1 cellular context compared by ENCODE assay signal in genomic region chr11:61679893-61680621, GRCh38.
A peak's percentile ranks its signal among the peaks of the same experiment; 100 is the strongest.
TF ChIP-seq lines count a peak whose summit lies in the region.

A gene with protein sequence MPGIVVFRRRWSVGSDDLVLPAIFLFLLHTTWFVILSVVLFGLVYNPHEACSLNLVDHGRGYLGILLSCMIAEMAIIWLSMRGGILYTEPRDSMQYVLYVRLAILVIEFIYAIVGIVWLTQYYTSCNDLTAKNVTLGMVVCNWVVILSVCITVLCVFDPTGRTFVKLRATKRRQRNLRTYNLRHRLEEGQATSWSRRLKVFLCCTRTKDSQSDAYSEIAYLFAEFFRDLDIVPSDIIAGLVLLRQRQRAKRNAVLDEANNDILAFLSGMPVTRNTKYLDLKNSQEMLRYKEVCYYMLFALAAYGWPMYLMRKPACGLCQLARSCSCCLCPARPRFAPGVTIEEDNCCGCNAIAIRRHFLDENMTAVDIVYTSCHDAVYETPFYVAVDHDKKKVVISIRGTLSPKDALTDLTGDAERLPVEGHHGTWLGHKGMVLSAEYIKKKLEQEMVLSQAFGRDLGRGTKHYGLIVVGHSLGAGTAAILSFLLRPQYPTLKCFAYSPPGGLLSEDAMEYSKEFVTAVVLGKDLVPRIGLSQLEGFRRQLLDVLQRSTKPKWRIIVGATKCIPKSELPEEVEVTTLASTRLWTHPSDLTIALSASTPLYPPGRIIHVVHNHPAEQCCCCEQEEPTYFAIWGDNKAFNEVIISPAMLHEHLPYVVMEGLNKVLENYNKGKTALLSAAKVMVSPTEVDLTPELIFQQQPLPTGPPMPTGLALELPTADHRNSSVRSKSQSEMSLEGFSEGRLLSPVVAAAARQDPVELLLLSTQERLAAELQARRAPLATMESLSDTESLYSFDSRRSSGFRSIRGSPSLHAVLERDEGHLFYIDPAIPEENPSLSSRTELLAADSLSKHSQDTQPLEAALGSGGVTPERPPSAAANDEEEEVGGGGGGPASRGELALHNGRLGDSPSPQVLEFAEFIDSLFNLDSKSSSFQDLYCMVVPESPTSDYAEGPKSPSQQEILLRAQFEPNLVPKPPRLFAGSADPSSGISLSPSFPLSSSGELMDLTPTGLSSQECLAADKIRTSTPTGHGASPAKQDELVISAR (plus strand): TSS chr11:61680391. CDS start chr11:61720156, 39,765 bp downstream.

TF ChIP-seq in K562, 482 proteins besides CTCF, POLR2A, EP300 and RAD21 (continued from another document and continues in another):
- TF ChIP-seq, protein P1, sequence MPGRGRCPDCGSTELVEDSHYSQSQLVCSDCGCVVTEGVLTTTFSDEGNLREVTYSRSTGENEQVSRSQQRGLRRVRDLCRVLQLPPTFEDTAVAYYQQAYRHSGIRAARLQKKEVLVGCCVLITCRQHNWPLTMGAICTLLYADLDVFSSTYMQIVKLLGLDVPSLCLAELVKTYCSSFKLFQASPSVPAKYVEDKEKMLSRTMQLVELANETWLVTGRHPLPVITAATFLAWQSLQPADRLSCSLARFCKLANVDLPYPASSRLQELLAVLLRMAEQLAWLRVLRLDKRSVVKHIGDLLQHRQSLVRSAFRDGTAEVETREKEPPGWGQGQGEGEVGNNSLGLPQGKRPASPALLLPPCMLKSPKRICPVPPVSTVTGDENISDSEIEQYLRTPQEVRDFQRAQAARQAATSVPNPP (IDR thresholded peaks at IDR 0.05; ENCODE audit: borderline replicate concordance, insufficient read depth, insufficient read length), result no peak
- TF ChIP-seq MTA3 (IDR thresholded peaks at IDR 0.05; ENCODE audit: borderline replicate concordance) (peak; percentile 73; the same call in 1 of the 2 replicates), GTF2E2 (tag; IDR thresholded peaks at IDR 0.05) (no peak), RNF2 (IDR thresholded peaks at IDR 0.05) (no peak), FOXA1 (IDR thresholded peaks at IDR 0.05; ENCODE audit: borderline replicate concordance) (no peak), CBX3 (IDR thresholded peaks at IDR 0.05; ENCODE audit: borderline replicate concordance in 1 of 2, low read length in 2 of 2) (no peak), RFX1 (IDR thresholded peaks at IDR 0.05) (peak; percentile 90), NKRF (IDR thresholded peaks at IDR 0.05; ENCODE audit: borderline replicate concordance) (no peak), ZNF830 (CRISPR knock-in tag; IDR thresholded peaks at IDR 0.05) (no peak), HNRNPLL (IDR thresholded peaks at IDR 0.05; ENCODE audit: low read depth, low read length, poor library complexity, severe bottlenecking) (peak; percentile 100), ZNF212 (CRISPR knock-in tag; IDR thresholded peaks at IDR 0.05) (no peak), PRPF4 (IDR thresholded peaks at IDR 0.05; ENCODE audit: insufficient read depth, low read depth, low read length, poor library complexity, severe bottlenecking) (no peak), ZNF311 (CRISPR knock-in tag; IDR thresholded peaks at IDR 0.05) (no peak), ZNF3 (CRISPR knock-in tag; IDR thresholded peaks at IDR 0.05) (no peak), ZNF740 (CRISPR knock-in tag; IDR thresholded peaks at IDR 0.05) (no peak), ZNF740 (tag; IDR thresholded peaks at IDR 0.05) (no peak), CAMTA2 (CRISPR knock-in tag; conservative IDR thresholded peaks at IDR 0.05) (no peak), PPARD (CRISPR knock-in tag; IDR thresholded peaks at IDR 0.05) (no peak), TOE1 (IDR thresholded peaks at IDR 0.05; ENCODE audit: borderline replicate concordance) (no peak), TOE1 (CRISPR knock-in tag; IDR thresholded peaks at IDR 0.05; ENCODE audit: borderline replicate concordance, low read depth) (no peak), HES1 (IDR thresholded peaks at IDR 0.05; ENCODE audit: low read depth) (no peak), NRF1 (conservative IDR thresholded peaks at IDR 0.05 in 1 of 2, IDR thresholded peaks at IDR 0.05 in 1 of 2) (peak in 1 of 2 experiments; percentile 33; a peak in 2 of 4 replicates), TCFL5 (CRISPR knock-in tag; conservative IDR thresholded peaks at IDR 0.05) (no peak), ZNF175 (CRISPR knock-in tag; IDR thresholded peaks at IDR 0.05; ENCODE audit: low read depth) (no peak), ATF1 (CRISPR knock-in tag; IDR thresholded peaks at IDR 0.05) (no peak), ATF1 (tag; IDR thresholded peaks at IDR 0.05) (peak; percentile 13; the same call in 1 of the 2 replicates), ARHGAP35 (IDR thresholded peaks at IDR 0.05; ENCODE audit: partially characterized antibody) (peak; percentile 84), ZBTB33 (CRISPR knock-in tag; IDR thresholded peaks at IDR 0.05) (no peak), CCNT2 (IDR thresholded peaks at IDR 0.05; ENCODE audit: borderline replicate concordance, extremely low read depth, insufficient read length, low read depth, low read length) (no peak), ZNF57 (CRISPR knock-in tag; IDR thresholded peaks at IDR 0.05) (no peak), EGR1 (conservative IDR thresholded peaks at IDR 0.05) (peak; percentile 49), ZHX1 (conservative IDR thresholded peaks at IDR 0.05; ENCODE audit: low read length) (0 out of 2 replicates have a peak, but pooled peaks have one; percentile 33), ZMIZ1 (IDR thresholded peaks at IDR 0.05; ENCODE audit: low read depth in 2 of 2, low read length in 2 of 2) (no peak), ZFP36 (IDR thresholded peaks at IDR 0.05; ENCODE audit: low read depth, low read length, partially characterized antibody) (no peak), DDX20 (tag; IDR thresholded peaks at IDR 0.05; ENCODE audit: low read depth) (no peak), HDGF (IDR thresholded peaks at IDR 0.05) (no peak), TAF1 (IDR thresholded peaks at IDR 0.05; ENCODE audit: control insufficient read depth, extremely low read depth, insufficient read depth, low read length, severe bottlenecking) (peak; percentile 14), SRF (CRISPR knock-in tag; IDR thresholded peaks at IDR 0.05) (no peak), SMC3 (conservative IDR thresholded peaks at IDR 0.05; ENCODE audit: insufficient read depth, low read depth, low read length) (peak; percentile 59), IRF9 (tag; IDR thresholded peaks at IDR 0.05) (no peak)
